8 cellular contexts compared by ENCODE assay signal in genomic region chr1:67489643-67490042, GRCh38. TPM values are rescaled to one million over a fixed set of nuclear protein-coding genes. Genes with fewer than 3 reads are reported as not detected.
DNase-seq lines count a peak whose midpoint lies in the region; ATAC-seq and TF ChIP-seq lines count a peak whose summit lies in the region.

No MANE protein-coding gene starts in this region.

- H3K27ac ChIP-seq in right lobe of liver = no peak overlapping the region
- H3K27ac ChIP-seq in effector memory CD4-positive, alpha-beta T cell (ENCODE audit: insufficient read depth, low read length, poor library complexity, severe bottlenecking) = no peak overlapping the region

- H3K4me1 ChIP-seq in right lobe of liver = no peaks in the 10 kb centered on the region
- no peaks in the 10 kb centered on the region for H3K4me1 ChIP-seq in effector memory CD4-positive, alpha-beta T cell (ENCODE audit: control insufficient read depth, insufficient read depth, low read length, poor library complexity, severe bottlenecking)

- no peak for TF ChIP-seq POLR2A in right lobe of liver (IDR thresholded peaks at IDR 0.05)

- DNase-seq in NCI-H1105 treated with DMSO at 0.1 percent for 48 hours (lab: John Stamatoyannopoulos, UW) = peak; percentile 32
- DNase-seq in NCI-H1105 (lab: John Stamatoyannopoulos, UW) = no peak
- peak; percentile 31 for DNase-seq in amniotic epithelial cell (ENCODE audit: low read depth)
- no peak for DNase-seq in right lobe of liver
- DNase-seq in NCI-H1930 (lab: John Stamatoyannopoulos, UW) = no peak
- no peak for DNase-seq in NCI-H446 (lab: John Stamatoyannopoulos, UW)
- DNase-seq in effector memory CD4-positive, alpha-beta T cell = no peak

- peak in 3 of 4 donors; percentile 18 to 37 (median 32) for TF ChIP-seq CTCF in right lobe of liver (IDR thresholded peaks at IDR 0.05)

- no peak overlapping the region for H3K4me3 ChIP-seq in right lobe of liver
- no peak overlapping the region for H3K4me3 ChIP-seq in effector memory CD4-positive, alpha-beta T cell (ENCODE audit: insufficient read depth, low read depth, low read length, poor library complexity, severe bottlenecking)

- 13% methylated on average over 1 of the region's 1 CpG for WGBS in right lobe of liver (ENCODE audit: insufficient coverage, low coverage, low lambda C conversion rate, missing lambda C conversion rate)

- peak; percentile 84 for ATAC-seq in HG03575 (IDR thresholded peaks at IDR 0.05; ENCODE audit: extremely low read depth, insufficient number of reproducible peaks, low FRiP score, unreplicated experiment)
- ATAC-seq in right lobe of liver = peak; percentile 69 to 90 (median 70)

- H3K27me3 ChIP-seq in right lobe of liver = no peaks in the 10 kb centered on the region
- H3K27me3 ChIP-seq in effector memory CD4-positive, alpha-beta T cell (replicated peaks; ENCODE audit: control insufficient read depth, insufficient read depth, low read length, poor library complexity, severe bottlenecking) = no peaks in the 10 kb centered on the region

- H3K9me3 ChIP-seq in right lobe of liver = no peaks in the 10 kb centered on the region
- H3K9me3 ChIP-seq in effector memory CD4-positive, alpha-beta T cell (ENCODE audit: control insufficient read depth, low read length) = no peaks in the 10 kb centered on the region

- no peaks in the 10 kb centered on the region for H3K36me3 ChIP-seq in right lobe of liver
- H3K36me3 ChIP-seq in effector memory CD4-positive, alpha-beta T cell (ENCODE audit: control insufficient read depth, insufficient read depth, low read length) = no peaks in the 10 kb centered on the region

- intact Hi-C loops in right lobe of liver (cut with DNase I) = loop anchor here (5.0 to 10.0 kb wide), 3 partner anchors 132 to 265 kb away; no protein-coding TSS in a partner anchor

RNA-seq across cellular contexts. Expression of gene SERBP1, which starts 59.4 kb away (rescaled TPM):
- total RNA-seq in right lobe of liver = 100 to 1,000 TPM in 3 of 6 experiments, 10 to 100 TPM in 3; 65.6 to 156 (median 96.6) TPM

Comparison
In these comparisons a context has a peak if more than half of its experiments do, and no peak if none do; other contexts are left out.
1. DNase-seq: peak in NCI-H1105 treated with DMSO at 0.1 percent for 48 hours (single experiment) and amniotic epithelial cell (single experiment); none in NCI-H1105 (single experiment), right lobe of liver (0 of 3), NCI-H1930 (0 of 2), NCI-H446 (0 of 2) and effector memory CD4-positive, alpha-beta T cell (0 of 3).